ENCODE assay signal across 22 cellular contexts in the genomic region with DNA sequence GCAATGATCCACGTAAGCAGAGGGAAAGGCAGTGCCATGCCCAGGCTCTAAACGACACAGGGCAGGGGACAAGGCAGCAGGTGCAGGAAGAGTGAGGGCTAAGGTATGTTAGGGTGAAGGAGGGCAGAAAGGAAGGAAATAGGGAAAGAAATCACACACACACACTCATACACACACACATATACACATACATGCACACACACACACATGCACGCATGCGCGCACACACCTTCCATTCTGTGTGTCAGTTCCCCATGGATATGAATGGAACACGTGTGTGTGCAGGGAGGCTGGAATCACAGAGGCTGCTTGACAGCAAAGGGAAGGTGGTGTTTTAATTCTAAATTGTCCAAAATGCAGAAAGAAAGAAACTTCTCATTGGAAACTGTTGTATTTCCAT. TPM values are rescaled to one million over a fixed set of nuclear protein-coding genes. Genes with fewer than 3 reads are reported as not detected.
DNase-seq lines count a peak whose midpoint lies in the region; ATAC-seq and TF ChIP-seq lines count a peak whose summit lies in the region.
"Had no signal": no experiment of that assay in that cellular context is flagged by ENCODE, and none has a peak within 500 bp of the region (broad histone marks: within the 10 kb centered on the region; RNA-seq: fewer than 3 reads in every experiment).

No MANE protein-coding gene starts in this region.

- peaks cover 2% of the 10 kb centered on the region for H3K27me3 Mint-ChIP-seq in glutamatergic neuron (ENCODE audit: unreplicated experiment)
- H3K27me3 Mint-ChIP-seq: CD4-positive, alpha-beta memory T cell had no signal

- TF ChIP-seq CTCF in DOHH2 (IDR thresholded peaks at IDR 0.05; ENCODE audit: low read depth, low read length, poor library complexity, severe bottlenecking) (no peak), IMR-90 (conservative IDR thresholded peaks at IDR 0.05; ENCODE audit: low read depth, low read length) (no peak), glutamatergic neuron (IDR thresholded peaks at IDR 0.05; ENCODE audit: partially characterized antibody, unreplicated experiment) (no peak)

- H3K4me2 ChIP-seq in DOHH2 (ENCODE audit: low read length) (peak overlapping the region; percentile 32; the same call in 1 of the 2 replicates), IMR-90 (ENCODE audit: low read depth, low read length) (no peak overlapping the region)
- H3K4me2 ChIP-seq: A549 had no signal

- H3K9me1 ChIP-seq in IMR-90 (ENCODE audit: insufficient read depth, low read length) = no peaks in the 10 kb centered on the region

- H4K20me1 ChIP-seq in DOHH2 (ENCODE audit: control insufficient read depth, insufficient read depth, low read depth, low read length) = no peaks in the 10 kb centered on the region
- no peaks in the 10 kb centered on the region for H4K20me1 ChIP-seq in IMR-90 (ENCODE audit: insufficient read depth, low read length)

- in situ Hi-C loops in IMR-90 (cut with MboI; ENCODE audit: low sequenced_read_pairs) (loop anchor here (10.0 kb wide), 1 partner anchor 101 kb away; no protein-coding TSS in a partner anchor), G401 (cut with HindIII; ENCODE audit: low sequenced_read_pairs) (no loop called here)

- H4K91ac ChIP-seq in IMR-90 (ENCODE audit: insufficient read depth, low read depth, low read length) = no peak overlapping the region

- dilution Hi-C loops in IMR-90 (cut with HindIII; ENCODE audit: low sequenced_read_pairs, unreplicated experiment) = no loop called here

- peaks cover 7% of the 10 kb centered on the region; the same call in 1 of the 2 replicates for H3F3A ChIP-seq in DOHH2 (ENCODE audit: control insufficient read depth, insufficient read depth)

- H3K56ac ChIP-seq in IMR-90 (ENCODE audit: extremely low read depth, insufficient read depth, low read length) = no peak overlapping the region

- no peak overlapping the region for H2AK9ac ChIP-seq in IMR-90 (replicated peaks; ENCODE audit: low read depth, low read length, poor library complexity)

- H3K79me1 ChIP-seq in IMR-90 (ENCODE audit: low read depth in 1 of 2, low read length in 2 of 2) = no peaks in the 10 kb centered on the region

- no peaks in the 10 kb centered on the region for H3K79me2 ChIP-seq in DOHH2 (ENCODE audit: control insufficient read depth, low read length)

- H2BK5ac ChIP-seq in IMR-90 (ENCODE audit: low read depth, low read length, poor library complexity, severe bottlenecking) = no peak overlapping the region

- H3K9me3 ChIP-seq in DOHH2 (ENCODE audit: control insufficient read depth, insufficient read depth, low read length) (no peaks in the 10 kb centered on the region), IMR-90 (ENCODE audit: control insufficient read depth, insufficient read depth, low read length) (no peaks in the 10 kb centered on the region)
- H3K9me3 ChIP-seq: A549, Caco-2 had no signal

- no peak overlapping the region for H2AK5ac ChIP-seq in IMR-90 (ENCODE audit: low read depth, low read length)

- no peak overlapping the region for H2BK120ac ChIP-seq in IMR-90 (ENCODE audit: low read depth, low read length)

- DNase-seq in IMR-90 (no peak), glutamatergic neuron (no peak), posterior vena cava (ENCODE audit: low spot score) (peak; percentile 23), HK-2 (ENCODE audit: unreplicated experiment) (no peak), SIG-M5 treated with dmso at 0.1 percent for 504 hours (lab: John Stamatoyannopoulos, UW; ENCODE audit: unreplicated experiment) (no peak), G401 (ENCODE audit: low spot score) (no peak)
- DNase-seq in central memory CD4-positive, alpha-beta T cell = no peak
- DNase-seq: 8988T; ACHN; C1 segment of cervical spinal cord; Caco-2; CD4-positive, alpha-beta memory T cell; DMS153; DND-41; EL; GF-D8; GM23248; H7; HFFc6 had no signal

- no CpG with 5 or more reads among the region's 6 CpGs for WGBS in IMR-90 (ENCODE audit: extremely low coverage in 2 of 2, insufficient read length in 1 of 2), 2 experiments

- no peak overlapping the region for H3K27ac Mint-ChIP-seq in glutamatergic neuron (ENCODE audit: unreplicated experiment)
- H3K27ac Mint-ChIP-seq: HFFc6 had no signal

- H2BK15ac ChIP-seq in IMR-90 (ENCODE audit: low read depth, low read length) = no peak overlapping the region

- TF ChIP-seq POLR2A in IMR-90 (IDR thresholded peaks at IDR 0.05; ENCODE audit: low read depth, low read length) = no peak

- intact Hi-C loops in IMR-90 (cut with micrococcal nuclease) = no loop called here
- intact Hi-C loops in posterior vena cava (cut with DNase I) = no loop called here

- H3K4me3 ChIP-seq in DOHH2 (ENCODE audit: low read length) (no peak overlapping the region), IMR-90 (ENCODE audit: insufficient read depth, low read depth, low read length) (no peak overlapping the region)
- H3K4me3 ChIP-seq: A549, GM23248 had no signal

- H3K4me3 Mint-ChIP-seq in glutamatergic neuron (ENCODE audit: unreplicated experiment) = peak overlapping the region; percentile 17
- H3K4me3 Mint-ChIP-seq: CD4-positive, alpha-beta memory T cell; HFFc6 had no signal

- H3K27me3 ChIP-seq in DOHH2 (ENCODE audit: control insufficient read depth, low read length) (no peaks in the 10 kb centered on the region), IMR-90 (ENCODE audit: control insufficient read depth, insufficient read depth, low read length) (no peaks in the 10 kb centered on the region)

- no peak overlapping the region for H4K8ac ChIP-seq in IMR-90 (ENCODE audit: low read depth in 2 of 2, low read length in 2 of 2)

- H3K27ac ChIP-seq in DOHH2 (ENCODE audit: low read depth, low read length) = no peak overlapping the region
- H3K27ac ChIP-seq in IMR-90 (ENCODE audit: insufficient read depth, low read length) = no peak overlapping the region
- H3K27ac ChIP-seq: A549, GM23248 had no signal

- no peak overlapping the region for H3K4ac ChIP-seq in IMR-90 (ENCODE audit: low read depth, low read length)

- peaks cover 5% of the 10 kb centered on the region for H3K4me1 Mint-ChIP-seq in glutamatergic neuron (ENCODE audit: low read depth, unreplicated experiment)

- no peak overlapping the region for H4K5ac ChIP-seq in IMR-90 (ENCODE audit: low read depth, low read length)

- BruUV-seq in IMR-90 (replicated peaks; lab: Mats Ljungman, UMichigan) = no TSS peak

- H3K18ac ChIP-seq in IMR-90 (ENCODE audit: low read depth, low read length) = no peak overlapping the region

- H3K36me3 ChIP-seq in DOHH2 (ENCODE audit: control insufficient read depth, low read length) (no peaks in the 10 kb centered on the region), IMR-90 (ENCODE audit: control insufficient read depth, insufficient read depth, low read length) (no peaks in the 10 kb centered on the region)

- no peak for TF ChIP-seq RAD21 in IMR-90 (IDR thresholded peaks at IDR 0.05; ENCODE audit: low read length)

- H3K4me1 ChIP-seq in DOHH2 (ENCODE audit: control insufficient read depth, low read length) (peaks cover 39% of the 10 kb centered on the region), IMR-90 (ENCODE audit: control insufficient read depth, insufficient read depth, low read length) (peaks cover 2% of the 10 kb centered on the region; the same call in 1 of the 2 replicates)

- H3K23ac ChIP-seq in IMR-90 (ENCODE audit: low read depth, low read length) = no peak overlapping the region

- no peak for ATAC-seq in IMR-90 (ENCODE audit: low read depth)
- ATAC-seq: A549, HCT116 had no signal

- H3K9me2 ChIP-seq in DOHH2 (replicated peaks; ENCODE audit: control insufficient read depth, low read length) = no peaks in the 10 kb centered on the region

- H3K14ac ChIP-seq in IMR-90 (replicated peaks; ENCODE audit: low read depth, low read length) = no peak overlapping the region

- POLR2A ChIA-PET in IMR-90 (lab: Charles Lee; ENCODE audit: unreplicated experiment) = no interaction called here

- no peak overlapping the region for H2BK20ac ChIP-seq in IMR-90 (ENCODE audit: low read depth, low read length)

- CTCF ChIA-PET in IMR-90 (lab: Yijun Ruan, JAX) = no interaction called here

- no peak overlapping the region for H3K9ac ChIP-seq in IMR-90 (ENCODE audit: low read depth, low read length)
- H3K9ac ChIP-seq: GM23248 had no signal

- no peaks in the 10 kb centered on the region for H3K9me3 Mint-ChIP-seq in glutamatergic neuron (ENCODE audit: unreplicated experiment)
- H3K9me3 Mint-ChIP-seq: HFFc6 had no signal

- H2AFZ ChIP-seq in IMR-90 (replicated peaks; ENCODE audit: low read length, poor library complexity) = peak overlapping the region; percentile 32
- H2AFZ ChIP-seq: GM23248 had no signal

- H3K36me3 Mint-ChIP-seq in glutamatergic neuron (ENCODE audit: unreplicated experiment) = no peaks in the 10 kb centered on the region

TF ChIP-seq in IMR-90, 13 proteins besides CTCF, POLR2A, EP300 and RAD21 (continues in another document):
- TF ChIP-seq RCOR1 (IDR thresholded peaks at IDR 0.05; ENCODE audit: insufficient replicate concordance, low read length) = no peak
- no peak for TF ChIP-seq CEBPB (IDR thresholded peaks at IDR 0.05; ENCODE audit: low read depth, low read length)
- TF ChIP-seq USF2 (IDR thresholded peaks at IDR 0.05; ENCODE audit: low read depth, low read length) = no peak
- no peak for TF ChIP-seq NFE2L2 (IDR thresholded peaks at IDR 0.05; ENCODE audit: low read depth, low read length)
- TF ChIP-seq MXI1 (IDR thresholded peaks at IDR 0.05; ENCODE audit: borderline replicate concordance, low read depth, low read length) = no peak
- TF ChIP-seq MAZ (IDR thresholded peaks at IDR 0.05; ENCODE audit: borderline replicate concordance, low read depth, low read length) = no peak
- TF ChIP-seq SMC3 (IDR thresholded peaks at IDR 0.05; ENCODE audit: low read depth, low read length) = no peak

RNA-seq across cellular contexts. Expression of gene PHYH, which starts 6.2 kb away (rescaled TPM):
- total RNA-seq in IMR-90 (2012; rRNA removed) (9.7 and 10.9 TPM in 2 replicates), glutamatergic neuron (ENCODE audit: unreplicated experiment) (20.4 TPM), posterior vena cava (10 to 100 TPM; 26.7 to 35.1 TPM)
- polyA plus RNA-seq in IMR-90 (2012; rRNA removed) = 10.7 and 13.4 TPM in 2 replicates
- 5.8 and 6.6 TPM in 2 replicates for polyA plus RNA-seq in IMR-90 (2012; cell fraction: cytosol; rRNA removed)
- 3.6 and 9.1 TPM in 2 replicates for polyA plus RNA-seq in IMR-90 (2012; cell fraction: nucleus; rRNA removed; ENCODE audit: low replicate concordance)
- total RNA-seq in G401 (2014; rRNA removed; shearing (Covaris generic)) = 32.9 and 43.3 TPM in 2 replicates

RNA-seq across cellular contexts. Expression of gene SEPHS1, which starts 42.0 kb away (rescaled TPM):
- total RNA-seq in IMR-90 (2012; rRNA removed) (46.9 and 69.4 TPM in 2 replicates), glutamatergic neuron (ENCODE audit: unreplicated experiment) (51.1 TPM), posterior vena cava (10 to 100 TPM; 29.7 to 30.7 TPM)
- 39.4 and 40.4 TPM in 2 replicates for polyA plus RNA-seq in IMR-90 (2012; rRNA removed)
- polyA plus RNA-seq in IMR-90 (2012; cell fraction: cytosol; rRNA removed) = 20.6 and 23.6 TPM in 2 replicates
- 15.7 and 39.4 TPM in 2 replicates for polyA plus RNA-seq in IMR-90 (2012; cell fraction: nucleus; rRNA removed; ENCODE audit: low replicate concordance)
- 77.1 and 134 TPM in 2 replicates for total RNA-seq in G401 (2014; rRNA removed; shearing (Covaris generic))
